ENCODE assay signal across 8 cellular contexts in genomic region chr17:68613739-68614298, GRCh38. TPM values are rescaled to one million over a fixed set of nuclear protein-coding genes. Genes with fewer than 3 reads are reported as not detected.
A peak's percentile ranks its signal among the peaks of the same experiment; 100 is the strongest.
DNase-seq lines count a peak whose midpoint lies in the region; ATAC-seq and TF ChIP-seq lines count a peak whose summit lies in the region.

No MANE protein-coding gene starts in this region.

- no peaks in the 10 kb centered on the region for H3K9me2 ChIP-seq in PC-3 (replicated peaks; ENCODE audit: low read length)

- DNase-seq in NK-92 treated with Interleukin-12 subunit alpha and Interleukin-12 subunit beta, amount 100 ng/mL, for 24 hours (lab: John Stamatoyannopoulos, UW) = peak; percentile 16
- no peak for DNase-seq in NK-92 (lab: John Stamatoyannopoulos, UW; ENCODE audit: unreplicated experiment)
- peak; percentile 52 for DNase-seq in Jurkat, Clone E6-1 (ENCODE audit: low read depth, low spot score)
- peak; percentile 91 for DNase-seq in PC-3
- DNase-seq in endodermal cell = peak; percentile 90
- peak; percentile 65 for DNase-seq in myocyte (ENCODE audit: low read depth)
- DNase-seq in stimulated activated CD4-positive, alpha-beta T cell treated with anti-CD3 and anti-CD28 coated beads, Interleukin-1b, Interleukin-23, amount 100 ng/mL, for 48 hours = no peak

- POLR2A ChIA-PET in PC-3 (lab: Charles Lee; ENCODE audit: unreplicated experiment) = interaction anchor here (0.6 kb wide), 1 partner anchor 161 kb away, joined by 5 read pairs; no protein-coding TSS in a partner anchor

- peaks cover 6% of the 10 kb centered on the region for H3K36me3 Mint-ChIP-seq in endodermal cell (ENCODE audit: low read depth)

- peak; percentile 20; the same call in 1 of the 2 replicates for ATAC-seq in PC-3
- no peak for ATAC-seq in HG02678 (IDR thresholded peaks at IDR 0.05; ENCODE audit: unreplicated experiment)

- H3F3A ChIP-seq in PC-3 (ENCODE audit: low read length, unreplicated experiment) = no peaks in the 10 kb centered on the region

- H3K27ac ChIP-seq in PC-3 (ENCODE audit: low read length) (no peak overlapping the region), endodermal cell (ENCODE audit: low read depth, low read length) (no peak overlapping the region)

- no peak overlapping the region for H3K4me2 ChIP-seq in PC-3 (ENCODE audit: low read length)

- H3K9me3 ChIP-seq in PC-3 (ENCODE audit: low read length) = peaks cover 8% of the 10 kb centered on the region
- peaks cover 29% of the 10 kb centered on the region for H3K9me3 ChIP-seq in endodermal cell (ENCODE audit: control insufficient read depth, low read length)

- H4K20me1 ChIP-seq in PC-3 (ENCODE audit: low read length) = no peaks in the 10 kb centered on the region

- no peaks in the 10 kb centered on the region for H3K36me3 ChIP-seq in PC-3 (ENCODE audit: low read depth, low read length)
- no peaks in the 10 kb centered on the region for H3K36me3 ChIP-seq in endodermal cell (ENCODE audit: control insufficient read depth, insufficient read depth, low read length)

- H3K4me1 ChIP-seq in PC-3 (ENCODE audit: insufficient read depth, low read length) (peaks cover 26% of the 10 kb centered on the region), endodermal cell (ENCODE audit: control insufficient read depth, insufficient read depth, low read length) (no peaks in the 10 kb centered on the region)

- H3K4me3 ChIP-seq in Jurkat, Clone E6-1 (ENCODE audit: low read length) = no peak overlapping the region
- no peak overlapping the region for H3K4me3 ChIP-seq in PC-3 (ENCODE audit: low read length)
- no peak overlapping the region for H3K4me3 ChIP-seq in endodermal cell (ENCODE audit: low read length)

- TF ChIP-seq CTCF in PC-3 (conservative IDR thresholded peaks at IDR 0.05; ENCODE audit: low read depth, low read length) (peak; percentile 93), endodermal cell (conservative IDR thresholded peaks at IDR 0.05) (peak; percentile 82)

- H3K4me3 Mint-ChIP-seq in endodermal cell = no peak overlapping the region

- H2AFZ ChIP-seq in PC-3 (ENCODE audit: low read length) = peak overlapping the region; percentile 21; the same call in 1 of the 2 replicates

- H3K4me1 Mint-ChIP-seq in endodermal cell = peaks cover 3% of the 10 kb centered on the region

- no TSS peak for BruUV-seq in PC-3 (replicated peaks; lab: Mats Ljungman, UMichigan)

- peaks cover 25% of the 10 kb centered on the region for H3K9me3 Mint-ChIP-seq in endodermal cell

- intact Hi-C loops in PC-3 (cut with micrococcal nuclease) = loop anchor here (1.0 to 2.0 kb wide), 4 partner anchors 33 to 145 kb away; no protein-coding TSS in a partner anchor

- CTCF ChIA-PET in PC-3 (lab: Charles Lee) = interaction anchor here (0.5 to 1.5 kb wide), 9 partner anchors 9 to 947 kb away, joined by 3 to 7 read pairs (median 3); no protein-coding TSS in a partner anchor

- no peaks in the 10 kb centered on the region for H3K27me3 Mint-ChIP-seq in endodermal cell (ENCODE audit: insufficient read depth)

- H3K27me3 ChIP-seq in PC-3 (ENCODE audit: low read length) (no peaks in the 10 kb centered on the region), endodermal cell (ENCODE audit: control insufficient read depth, insufficient read depth, low read length, poor library complexity, severe bottlenecking) (no peaks in the 10 kb centered on the region)

- WGBS in endodermal cell (ENCODE audit: insufficient coverage in 1 of 2, insufficient read length in 1 of 2), 2 experiments = 66 to 100% methylated on average over 2 to 5 of the region's 5 CpGs

- H3K79me2 ChIP-seq in PC-3 (ENCODE audit: low read length) = no peaks in the 10 kb centered on the region

- H3K27ac Mint-ChIP-seq in endodermal cell = no peak overlapping the region

- no peak overlapping the region for H3K9ac ChIP-seq in PC-3 (ENCODE audit: low read length)
- H3K9ac ChIP-seq in endodermal cell (ENCODE audit: extremely low read depth, low read length, poor library complexity, severe bottlenecking) = no peak overlapping the region

RNA-seq across cellular contexts. Expression of gene FAM20A, which starts 12.7 kb away (rescaled TPM):
- not detected for polyA plus RNA-seq in Jurkat, Clone E6-1 (2012; ENCODE audit: insufficient read depth, insufficient read length)
- total RNA-seq in PC-3 (2014; rRNA removed) (0.11 and 0.17 TPM in 2 replicates), endodermal cell (10 to 100 TPM; 58.7 to 74.3 TPM), myocyte (0.16 and 0.37 TPM in 2 replicates)
- 18.7 TPM for polyA plus RNA-seq in endodermal cell (2013, experiment 1 of 2)
- polyA plus RNA-seq in endodermal cell (2013, experiment 2 of 2) = 24.6 TPM
- 0.73 TPM for polyA plus RNA-seq in myocyte (2012)

Comparison
In these comparisons a context has a peak if more than half of its experiments do, and no peak if none do; other contexts are left out.
1. DNase-seq: peak in NK-92 treated with Interleukin-12 subunit alpha and Interleukin-12 subunit beta, amount 100 ng/mL, for 24 hours (single experiment), Jurkat, Clone E6-1 (single experiment), PC-3 (single experiment), endodermal cell (single experiment) and myocyte (single experiment); none in NK-92 (single experiment) and stimulated activated CD4-positive, alpha-beta T cell treated with anti-CD3 and anti-CD28 coated beads, Interleukin-1b, Interleukin-23, amount 100 ng/mL, for 48 hours (single experiment).
2. RNA of gene FAM20A, which starts 12.7 kb away (total RNA-seq): 58.7 to 74.3 TPM in endodermal cell; 0.16 to 0.37 TPM in myocyte and 0.11 to 0.17 TPM in PC-3; every median in the first group is over 10 times any median in the second.